1 cellular context compared by ENCODE assay signal in the genomic region with DNA sequence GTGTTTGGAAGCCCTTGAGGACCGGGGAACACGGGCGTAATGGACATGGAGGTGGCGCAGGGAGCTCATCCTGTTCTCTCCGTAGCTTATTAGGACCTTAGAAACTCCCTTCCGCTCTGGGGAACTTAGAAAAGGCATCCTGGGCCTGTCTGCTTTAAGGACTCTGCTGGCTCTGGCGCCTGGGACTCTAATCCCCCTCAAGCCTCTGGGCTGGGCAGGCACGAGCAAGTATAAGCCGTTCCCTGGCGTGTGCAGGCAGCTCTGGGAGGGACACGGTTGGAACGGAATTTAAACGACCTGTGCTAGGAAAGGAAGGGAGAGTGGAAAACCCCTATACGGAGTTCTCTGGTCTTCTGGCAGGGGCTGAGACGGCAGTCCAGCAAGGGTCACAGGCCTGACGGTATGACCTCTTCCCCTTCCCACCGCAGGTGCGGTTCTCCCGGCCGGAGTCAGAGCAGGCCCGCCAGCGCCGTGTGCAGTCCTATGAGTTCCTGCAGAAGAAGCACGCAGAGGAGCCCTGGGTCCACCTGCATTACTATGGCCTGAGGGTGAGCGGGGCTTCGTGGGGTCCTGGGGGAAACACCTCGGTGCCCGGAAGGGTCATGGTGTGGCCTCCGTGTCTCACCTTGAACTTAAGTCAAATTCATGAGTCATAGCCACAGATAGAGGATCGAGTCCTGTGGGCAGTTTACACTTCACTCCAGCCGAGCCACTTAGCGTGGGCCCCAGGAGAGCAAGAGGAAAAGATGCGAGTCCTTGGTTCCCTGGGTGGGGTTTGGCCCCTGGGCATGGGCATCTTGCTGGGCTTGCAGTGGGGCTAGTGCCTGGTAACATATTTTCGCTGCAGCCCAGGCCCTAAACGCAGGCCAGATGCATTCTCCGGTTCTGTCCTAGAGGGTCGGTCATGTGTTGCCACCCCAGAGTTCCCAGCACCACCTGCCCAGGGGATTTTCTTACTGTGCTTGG.
TF ChIP-seq lines count a peak whose summit lies in the region.

No MANE protein-coding gene starts in this region.

TF ChIP-seq in HepG2, 621 proteins besides CTCF, POLR2A, EP300 and RAD21:
- TF ChIP-seq RBM22 (optimal IDR thresholded peaks at IDR 0.05; ENCODE audit: low read length): peak; percentile 27
- no peak for TF ChIP-seq RORA (CRISPR knock-in tag; IDR thresholded peaks at IDR 0.05)
- TF ChIP-seq ZNF501 (CRISPR knock-in tag; IDR thresholded peaks at IDR 0.05): 0 out of 2 replicates have a peak, but pooled peaks have one; percentile 27
- peak; percentile 86 for TF ChIP-seq AGO2 (optimal IDR thresholded peaks at IDR 0.05; ENCODE audit: low read depth, low read length)
- TF ChIP-seq, protein P1, sequence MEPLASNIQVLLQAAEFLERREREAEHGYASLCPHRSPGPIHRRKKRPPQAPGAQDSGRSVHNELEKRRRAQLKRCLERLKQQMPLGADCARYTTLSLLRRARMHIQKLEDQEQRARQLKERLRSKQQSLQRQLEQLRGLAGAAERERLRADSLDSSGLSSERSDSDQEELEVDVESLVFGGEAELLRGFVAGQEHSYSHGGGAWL (CRISPR knock-in tag; IDR thresholded peaks at IDR 0.05): 0 out of 2 replicates have a peak, but pooled peaks have one; percentile 23
- TF ChIP-seq MYC (CRISPR knock-in tag; IDR thresholded peaks at IDR 0.05; ENCODE audit: borderline replicate concordance): no peak
- TF ChIP-seq, protein P2, sequence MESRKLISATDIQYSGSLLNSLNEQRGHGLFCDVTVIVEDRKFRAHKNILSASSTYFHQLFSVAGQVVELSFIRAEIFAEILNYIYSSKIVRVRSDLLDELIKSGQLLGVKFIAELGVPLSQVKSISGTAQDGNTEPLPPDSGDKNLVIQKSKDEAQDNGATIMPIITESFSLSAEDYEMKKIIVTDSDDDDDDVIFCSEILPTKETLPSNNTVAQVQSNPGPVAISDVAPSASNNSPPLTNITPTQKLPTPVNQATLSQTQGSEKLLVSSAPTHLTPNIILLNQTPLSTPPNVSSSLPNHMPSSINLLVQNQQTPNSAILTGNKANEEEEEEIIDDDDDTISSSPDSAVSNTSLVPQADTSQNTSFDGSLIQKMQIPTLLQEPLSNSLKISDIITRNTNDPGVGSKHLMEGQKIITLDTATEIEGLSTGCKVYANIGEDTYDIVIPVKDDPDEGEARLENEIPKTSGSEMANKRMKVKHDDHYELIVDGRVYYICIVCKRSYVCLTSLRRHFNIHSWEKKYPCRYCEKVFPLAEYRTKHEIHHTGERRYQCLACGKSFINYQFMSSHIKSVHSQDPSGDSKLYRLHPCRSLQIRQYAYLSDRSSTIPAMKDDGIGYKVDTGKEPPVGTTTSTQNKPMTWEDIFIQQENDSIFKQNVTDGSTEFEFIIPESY (CRISPR knock-in tag; IDR thresholded peaks at IDR 0.05): 0 out of 2 replicates have a peak, but pooled peaks have one; percentile 6
- TF ChIP-seq HIVEP1 (CRISPR knock-in tag; IDR thresholded peaks at IDR 0.05): no peak
- peak; percentile 41; the same call in 1 of the 2 replicates for TF ChIP-seq ZNF687 (CRISPR knock-in tag; IDR thresholded peaks at IDR 0.05)
- TF ChIP-seq ZC3H4 (CRISPR knock-in tag; IDR thresholded peaks at IDR 0.05; ENCODE audit: borderline replicate concordance): no peak
- TF ChIP-seq ZNF775 (CRISPR knock-in tag; IDR thresholded peaks at IDR 0.05; ENCODE audit: borderline replicate concordance): no peak
- TF ChIP-seq ZNF547 (CRISPR knock-in tag; IDR thresholded peaks at IDR 0.05): 0 out of 2 replicates have a peak, but pooled peaks have one; percentile 11
- TF ChIP-seq MAFG (CRISPR knock-in tag; IDR thresholded peaks at IDR 0.05): 0 out of 2 replicates have a peak, but pooled peaks have one; percentile 14
- peak; percentile 38; the same call in 1 of the 2 replicates for TF ChIP-seq RBFOX2 (IDR thresholded peaks at IDR 0.05; ENCODE audit: low read depth, low read length)
- TF ChIP-seq, protein P3, sequence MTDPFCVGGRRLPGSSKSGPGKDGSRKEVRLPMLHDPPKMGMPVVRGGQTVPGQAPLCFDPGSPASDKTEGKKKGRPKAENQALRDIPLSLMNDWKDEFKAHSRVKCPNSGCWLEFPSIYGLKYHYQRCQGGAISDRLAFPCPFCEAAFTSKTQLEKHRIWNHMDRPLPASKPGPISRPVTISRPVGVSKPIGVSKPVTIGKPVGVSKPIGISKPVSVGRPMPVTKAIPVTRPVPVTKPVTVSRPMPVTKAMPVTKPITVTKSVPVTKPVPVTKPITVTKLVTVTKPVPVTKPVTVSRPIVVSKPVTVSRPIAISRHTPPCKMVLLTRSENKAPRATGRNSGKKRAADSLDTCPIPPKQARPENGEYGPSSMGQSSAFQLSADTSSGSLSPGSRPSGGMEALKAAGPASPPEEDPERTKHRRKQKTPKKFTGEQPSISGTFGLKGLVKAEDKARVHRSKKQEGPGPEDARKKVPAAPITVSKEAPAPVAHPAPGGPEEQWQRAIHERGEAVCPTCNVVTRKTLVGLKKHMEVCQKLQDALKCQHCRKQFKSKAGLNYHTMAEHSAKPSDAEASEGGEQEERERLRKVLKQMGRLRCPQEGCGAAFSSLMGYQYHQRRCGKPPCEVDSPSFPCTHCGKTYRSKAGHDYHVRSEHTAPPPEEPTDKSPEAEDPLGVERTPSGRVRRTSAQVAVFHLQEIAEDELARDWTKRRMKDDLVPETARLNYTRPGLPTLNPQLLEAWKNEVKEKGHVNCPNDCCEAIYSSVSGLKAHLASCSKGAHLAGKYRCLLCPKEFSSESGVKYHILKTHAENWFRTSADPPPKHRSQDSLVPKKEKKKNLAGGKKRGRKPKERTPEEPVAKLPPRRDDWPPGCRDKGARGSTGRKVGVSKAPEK (CRISPR knock-in tag; IDR thresholded peaks at IDR 0.05; ENCODE audit: borderline replicate concordance): no peak
- TF ChIP-seq HNRNPLL (IDR thresholded peaks at IDR 0.05; ENCODE audit: low read depth, low read length, poor library complexity, severe bottlenecking): peak; percentile 26
- TF ChIP-seq REXO4 (CRISPR knock-in tag; IDR thresholded peaks at IDR 0.05; ENCODE audit: borderline replicate concordance): no peak
- TF ChIP-seq FOSL2 (CRISPR knock-in tag; IDR thresholded peaks at IDR 0.05): peak; percentile 45; the same call in 1 of the 2 replicates
- no peak for TF ChIP-seq SIX1 (CRISPR knock-in tag; IDR thresholded peaks at IDR 0.05; ENCODE audit: borderline replicate concordance)
- peak; percentile 61; the same call in 1 of the 2 replicates for TF ChIP-seq ZBTB38 (CRISPR knock-in tag; IDR thresholded peaks at IDR 0.05)
- no peak for TF ChIP-seq POGZ (CRISPR knock-in tag; IDR thresholded peaks at IDR 0.05)
